ENCODE assay signal across 17 cellular contexts in the genomic region with DNA sequence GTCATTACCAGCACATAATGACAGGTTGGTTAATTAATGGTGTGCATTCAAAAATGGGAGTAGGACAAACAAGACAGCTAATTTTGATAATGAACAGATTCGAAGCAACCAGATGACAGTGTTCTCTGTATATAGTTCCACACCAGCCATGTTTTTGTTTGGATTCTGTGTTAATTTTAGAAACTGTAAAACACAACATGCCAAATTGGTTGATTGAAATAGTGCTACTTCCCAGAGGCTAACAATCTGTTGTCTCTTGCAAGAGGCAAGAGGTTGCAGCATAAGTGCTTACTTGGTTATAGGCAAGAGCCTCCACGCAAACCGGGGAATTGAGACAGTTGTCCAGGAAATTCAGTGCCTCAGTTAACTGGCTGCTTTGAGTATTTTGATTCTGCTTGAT.
DNase-seq lines count a peak whose midpoint lies in the region; TF ChIP-seq lines count a peak whose summit lies in the region.
"Had no signal": no experiment of that assay in that cellular context is flagged by ENCODE, and none has a peak within 500 bp of the region (broad histone marks: within the 10 kb centered on the region; RNA-seq: fewer than 3 reads in every experiment).

No MANE protein-coding gene starts in this region.

- no peaks in the 10 kb centered on the region for H3K9me3 Mint-ChIP-seq in chondrocyte (ENCODE audit: low read depth)
- no peaks in the 10 kb centered on the region for H3K9me3 Mint-ChIP-seq in nephron
- H3K9me3 Mint-ChIP-seq: activated T-helper 2 cell treated with anti-CD3 and anti-CD28 coated beads, Interferon-gamma antibody, Interleukin-2, Interleukin-4, amounts not matched to agents 10 μg/mL and 5 μg/mL and 100 μg/mL, durations not matched to agents 14 hours and 24 hours and 36 hours had no signal

- H3K4me3 ChIP-seq in AG09309 (ENCODE audit: control insufficient read depth, low read depth, low read length) (peak overlapping the region; percentile 28; the same call in 1 of the 2 replicates), GM23248 (peak overlapping the region; percentile 77), MG63 (no peak overlapping the region)
- H3K4me3 ChIP-seq: cardiac muscle cell, pancreas had no signal

- H3K4me2 ChIP-seq in GM23248 (ENCODE audit: unreplicated experiment): peak overlapping the region; percentile 83

- H3K4me3 Mint-ChIP-seq in chondrocyte (ENCODE audit: unreplicated experiment): peak overlapping the region; percentile 65
- H3K4me3 Mint-ChIP-seq in nephron: peak overlapping the region; percentile 34 to 68 (median 48)

- no peaks in the 10 kb centered on the region for H3K36me3 Mint-ChIP-seq in chondrocyte (ENCODE audit: low read depth)
- H3K36me3 Mint-ChIP-seq in nephron (ENCODE audit: low read depth): no peaks in the 10 kb centered on the region

- H3K27ac Mint-ChIP-seq in chondrocyte (ENCODE audit: unreplicated experiment) (peak overlapping the region; percentile 91), nephron (peak overlapping the region; percentile 88 to 94 (median 90))
- H3K27ac Mint-ChIP-seq: activated T-helper 2 cell treated with anti-CD3 and anti-CD28 coated beads, Interferon-gamma antibody, Interleukin-2, Interleukin-4, amounts not matched to agents 10 μg/mL and 5 μg/mL and 100 μg/mL, durations not matched to agents 14 hours and 24 hours and 36 hours had no signal

- TF ChIP-seq CTCF in AG09309 (IDR thresholded peaks at IDR 0.05; ENCODE audit: control insufficient read depth, insufficient read depth, low read depth, low read length, missing control alignments) (no peak), chondrocyte (IDR thresholded peaks at IDR 0.05) (no peak), nephron (IDR thresholded peaks at IDR 0.05; ENCODE audit: unreplicated experiment in 3 of 3) (no peak), RWPE1 (conservative IDR thresholded peaks at IDR 0.05; ENCODE audit: low read depth) (no peak)

- no peaks in the 10 kb centered on the region for H3K27me3 Mint-ChIP-seq in chondrocyte (ENCODE audit: low read depth)
- peaks cover 21% of the 10 kb centered on the region for H3K27me3 Mint-ChIP-seq in nephron (ENCODE audit: low read depth)

- no peaks in the 10 kb centered on the region for H3K36me3 ChIP-seq in GM23248 (ENCODE audit: low read depth)
- H3K36me3 ChIP-seq in MG63: no peaks in the 10 kb centered on the region
- H3K36me3 ChIP-seq: cardiac muscle cell, pancreas, Peyer's patch had no signal

- DNase-seq in AG09309 (ENCODE audit: low read depth) (no peak), GM23248 (peak; percentile 7), chondrocyte (ENCODE audit: low spot score) (no peak), SKM-1 treated with dmso at 0.1 percent for 144 hours (lab: John Stamatoyannopoulos, UW; ENCODE audit: unreplicated experiment) (no peak), MG63 (no peak), RWPE1 (ENCODE audit: low spot score) (no peak), AG08395 (ENCODE audit: low spot score) (no peak)
- DNase-seq: activated CD4-positive, alpha-beta T cell treated with anti-CD3 and anti-CD28 coated beads for 4 hours; mammary epithelial cell; NCI-H1092; pancreas; Peyer's patch; stimulated activated CD8-positive, alpha-beta memory T cell treated with anti-CD3 and anti-CD28 coated beads, Interleukin-4, amount 100 ng/mL, for 48 hours had no signal

- H3K79me2 ChIP-seq in GM23248 (ENCODE audit: insufficient read depth): no peaks in the 10 kb centered on the region

- peak overlapping the region; percentile 81 for H3K9ac ChIP-seq in GM23248

- WGBS in GM23248 (ENCODE audit: low coverage in 1 of 2, low lambda C conversion rate in 2 of 2, missing lambda C conversion rate in 2 of 2), 2 experiments: 66 to 68% methylated on average over 3 of the region's 3 CpGs

- in situ Hi-C loops in GM23248 (cut with MboI): loop anchor here (10.0 to 25.0 kb wide), 3 partner anchors 248 to 820 kb away; a partner anchor contains a TSS

- no peaks in the 10 kb centered on the region for H4K20me1 ChIP-seq in GM23248 (ENCODE audit: insufficient read depth)

- peaks cover 51% of the 10 kb centered on the region for H3K4me1 ChIP-seq in GM23248 (ENCODE audit: insufficient read depth)

- H3K9me3 ChIP-seq in GM23248 (ENCODE audit: low read depth) (no peaks in the 10 kb centered on the region), MG63 (no peaks in the 10 kb centered on the region)
- H3K9me3 ChIP-seq: pancreas, Peyer's patch had no signal

- CTCF ChIA-PET in RWPE1 (lab: Yijun Ruan, JAX): interaction anchor here (1.3 kb wide), 1 partner anchor 906 kb away, joined by 5 read pairs; no protein-coding TSS in a partner anchor

- H3K4me1 Mint-ChIP-seq in chondrocyte (ENCODE audit: low read depth) (peaks cover 79% of the 10 kb centered on the region), nephron (peaks cover 55% of the 10 kb centered on the region)

- peaks cover 34% of the 10 kb centered on the region for H3F3A ChIP-seq in GM23248 (ENCODE audit: insufficient read depth)

- POLR2A ChIA-PET in RWPE1 (lab: Yijun Ruan, JAX; ENCODE audit: low non-redundant PET): no interaction called here

- peak overlapping the region; percentile 94; the same call in 1 of the 2 replicates for H2AFZ ChIP-seq in GM23248

- no peaks in the 10 kb centered on the region for H3K27me3 ChIP-seq in GM23248 (replicated peaks; ENCODE audit: insufficient read depth)
- H3K27me3 ChIP-seq in MG63: no peaks in the 10 kb centered on the region
- H3K27me3 ChIP-seq: cardiac muscle cell, pancreas, Peyer's patch had no signal

- no peaks in the 10 kb centered on the region for H3K9me2 ChIP-seq in GM23248 (ENCODE audit: insufficient read depth)

- peak overlapping the region; percentile 87 for H3K27ac ChIP-seq in GM23248
- H3K27ac ChIP-seq in RWPE1: no peak overlapping the region
- H3K27ac ChIP-seq: cardiac muscle cell, epithelial cell of prostate, pancreas had no signal
